Comparison of ENCODE assay signal across 5 cellular contexts in genomic region chr19:32833388-32833787, GRCh38. TPM values are rescaled to one million over a fixed set of nuclear protein-coding genes. Genes with fewer than 3 reads are reported as not detected.
"Had no signal": no experiment of that assay in that cellular context is flagged by ENCODE, and none has a peak within 500 bp of the region (broad histone marks: within the 10 kb centered on the region; RNA-seq: fewer than 3 reads in every experiment).

No MANE protein-coding gene starts in this region.

RNA-seq across cellular contexts. Expression of gene SLC7A9, which starts 36.2 kb away (rescaled TPM):
- total RNA-seq: kidney epithelial cell, left ventricle myocardium inferior, left ventricle myocardium superior, mononuclear cell, myocyte had no signal
